Comparison of ENCODE assay signal across 27 cellular contexts in genomic region chr3:87489892-87490291, GRCh38.
"Had no signal": no experiment of that assay in that cellular context is flagged by ENCODE, and none has a peak within 500 bp of the region (broad histone marks: within the 10 kb centered on the region; RNA-seq: fewer than 3 reads in every experiment).

No MANE protein-coding gene starts in this region.

- ATAC-seq: activated CD8-positive, alpha-beta T cell treated with anti-CD3 and anti-CD28 coated beads for 36 hours; body of pancreas; K562; Right ventricle myocardium inferior; SK-N-SH treated with all-trans-retinoic acid at 6 μM for 48 hours had no signal

- H3K4me1 ChIP-seq: adrenal gland, body of pancreas, breast epithelium had no signal

- DNase-seq: activated CD4-positive, alpha-beta T cell treated with anti-CD3 and anti-CD28 coated beads, Interleukin-2, amount 10 ng/mL, durations not matched to agents 24 days and 14 days; activated CD4-positive, alpha-beta T cell treated with anti-CD3 and anti-CD28 coated beads, Interleukin-2, amount 50 U/mL, for 4 hours; activated CD8-positive, alpha-beta T cell treated with anti-CD3 and anti-CD28 coated beads for 36 hours; activated gamma-delta T cell; activated naive CD4-positive, alpha-beta T cell treated with Interleukin-2 at 50 U/mL for 16 hours; activated T-cell treated with anti-CD3 and anti-CD28 coated beads, Interleukin-2, amount 50 U/mL, for 1 hour; adrenal gland; body of pancreas; NCI-H1048; NCI-H1105 treated with DMSO at 0.1 percent for 48 hours; NCI-H1436 treated with DMSO at 0.1 percent for 48 hours; NCI-H1694 treated with DMSO at 0.1 percent for 48 hours; NCI-H2029; NCI-H510A; NCI-H526; NCI-H748 treated with DMSO at 0.1 percent for 48 hours; OCI-M1; SIG-M5; SW 1271; T-helper 1 cell; T-helper 2 cell; T-helper 9 cell had no signal

- H3K4me3 ChIP-seq: adrenal gland, body of pancreas, breast epithelium, K562 had no signal

- H3K27me3 ChIP-seq: adrenal gland, body of pancreas, breast epithelium had no signal

- H3K36me3 ChIP-seq: adrenal gland, breast epithelium had no signal

- H3K9me3 ChIP-seq: adrenal gland, body of pancreas, breast epithelium had no signal

- H3K27ac ChIP-seq: adrenal gland, body of pancreas, breast epithelium, RWPE1 had no signal
